ENCODE assay signal across 8 cellular contexts in genomic region chr3:186414735-186415419, GRCh38. TPM values are rescaled to one million over a fixed set of nuclear protein-coding genes. Genes with fewer than 3 reads are reported as not detected.
DNase-seq lines count a peak whose midpoint lies in the region; FAIRE-seq and TF ChIP-seq lines count a peak whose summit lies in the region.

No MANE protein-coding gene starts in this region.

- H3K36me3 ChIP-seq in BJ (ENCODE audit: control insufficient read depth, insufficient read depth, low read length) = no peaks in the 10 kb centered on the region
- no peaks in the 10 kb centered on the region for H3K36me3 ChIP-seq in HUES48 (ENCODE audit: control insufficient read depth, insufficient read depth, low read length)
- H3K36me3 ChIP-seq in A673 (ENCODE audit: insufficient read depth, low read length, poor library complexity, severe bottlenecking) = no peaks in the 10 kb centered on the region

- H3K36me3 Mint-ChIP-seq in brain = no peaks in the 10 kb centered on the region

- H3K4me1 Mint-ChIP-seq in brain = peaks cover 19% of the 10 kb centered on the region

- no peak for TF ChIP-seq CTCF in BJ (IDR thresholded peaks at IDR 0.05; ENCODE audit: insufficient read depth, low read depth, low read length)
- no peak for TF ChIP-seq CTCF in brain (conservative IDR thresholded peaks at IDR 0.05)
- TF ChIP-seq CTCF in GM13977 (IDR thresholded peaks at IDR 0.05; ENCODE audit: extremely low read depth, insufficient read depth, missing control alignments) = no peak
- TF ChIP-seq CTCF in A673 (conservative IDR thresholded peaks at IDR 0.05; ENCODE audit: low read depth, low read length) = no peak

- peak; percentile 65 for DNase-seq in BJ (ENCODE audit: low read depth)
- peak; percentile 27 for DNase-seq in occipital lobe (lab: John Stamatoyannopoulos, UW)
- DNase-seq in GM13977 (ENCODE audit: low spot score) = no peak
- DNase-seq in A673 (ENCODE audit: low spot score) = no peak
- DNase-seq in NK-92 (lab: John Stamatoyannopoulos, UW; ENCODE audit: unreplicated experiment) = no peak
- DNase-seq in GM19239 (ENCODE audit: insufficient read length, low spot score) = no peak

- intact Hi-C loops in A673 (cut with micrococcal nuclease; ENCODE audit: unreplicated experiment) = no loop called here

- H3K4me3 ChIP-seq in BJ (ENCODE audit: low read depth, low read length) (no peak overlapping the region), HUES48 (ENCODE audit: low read depth, low read length) (peak overlapping the region; percentile 62), A673 (ENCODE audit: low read depth, low read length, poor library complexity, severe bottlenecking) (no peak overlapping the region)

- in situ Hi-C loops in GM13977 (cut with MboI; ENCODE audit: low pct_unique_long_range_greater_than_20kb, low sequenced_read_pairs, unreplicated experiment) = no loop called here

- H3K9ac ChIP-seq in HUES48 (ENCODE audit: low read depth, low read length) = no peak overlapping the region

- H3K4me1 ChIP-seq in HUES48 (ENCODE audit: control insufficient read depth, insufficient read depth, low read length) (peaks cover 18% of the 10 kb centered on the region), A673 (ENCODE audit: insufficient read depth, low read length, poor library complexity, severe bottlenecking) (peaks cover 20% of the 10 kb centered on the region)

- H3K27ac ChIP-seq in HUES48 (ENCODE audit: low read depth, low read length) = no peak overlapping the region
- no peak overlapping the region for H3K27ac ChIP-seq in A673 (ENCODE audit: low read depth, low read length, poor library complexity, severe bottlenecking)

- peaks cover 0 to 3% (median 0%) of the 10 kb centered on the region in 5 experiments for H3K9me3 Mint-ChIP-seq in brain

- no peaks in the 10 kb centered on the region for H3K9me3 ChIP-seq in HUES48 (ENCODE audit: control insufficient read depth, insufficient read depth, low read length)
- no peaks in the 10 kb centered on the region for H3K9me3 ChIP-seq in A673 (ENCODE audit: low read depth, low read length, poor library complexity, severe bottlenecking)

- no TSS peak for BruUV-seq in A673 (replicated peaks; lab: Mats Ljungman, UMichigan)

- peak overlapping the region in 2 of 5 experiments; percentile 80 to 84 for H3K27ac Mint-ChIP-seq in brain

- H3K4me3 Mint-ChIP-seq in brain = peak overlapping the region in 3 of 5 experiments; percentile 79 to 81 (median 79)

- H3K27me3 Mint-ChIP-seq in brain = peaks cover 27% of the 10 kb centered on the region

- POLR2A ChIA-PET in BJ (lab: Charles Lee) (no interaction called here), A673 (lab: Charles Lee; ENCODE audit: low non-redundant PET) (no interaction called here)

- CTCF ChIA-PET in BJ (lab: Yijun Ruan, JAX) (interaction anchor here (0.6 kb wide), 1 partner anchor 80 kb away, joined by 3 read pairs; no protein-coding TSS in a partner anchor), A673 (lab: Charles Lee) (no interaction called here)

- FAIRE-seq in GM19239 (lab: Jason Lieb, UNC) = no peak

- H3K27me3 ChIP-seq in BJ (ENCODE audit: control insufficient read depth, insufficient read depth, low read length) (peaks cover 7% of the 10 kb centered on the region), HUES48 (ENCODE audit: control insufficient read depth, insufficient read depth, low read length) (peaks cover 10% of the 10 kb centered on the region; the same call in 1 of the 2 replicates), A673 (replicated peaks; ENCODE audit: insufficient read depth, low read depth, low read length, poor library complexity) (no peaks in the 10 kb centered on the region)

RNA-seq across cellular contexts. Expression of gene DGKG, which starts 52.8 kb away (rescaled TPM):
- polyA plus RNA-seq in BJ (2011; rRNA removed) = not detected in 2 replicates
- polyA minus RNA-seq in BJ (2011; rRNA and poly(A)+ RNA removed) = not detected in 2 replicates
- 3.8 TPM for polyA plus RNA-seq in brain (ENCODE audit: insufficient read depth, low read depth, low replicate concordance)
- 3.0 TPM for total RNA-seq in occipital lobe
- 35.1 and 45.2 TPM in 2 replicates for total RNA-seq in A673 (2021)

Comparison
In these comparisons a context has a peak if more than half of its experiments do, and no peak if none do; other contexts are left out.
1. DNase-seq: peak in BJ (single experiment) and occipital lobe (single experiment); none in GM13977 (single experiment), A673 (single experiment), NK-92 (single experiment) and GM19239 (single experiment).